25 cellular contexts compared by ENCODE assay signal in the genomic region with DNA sequence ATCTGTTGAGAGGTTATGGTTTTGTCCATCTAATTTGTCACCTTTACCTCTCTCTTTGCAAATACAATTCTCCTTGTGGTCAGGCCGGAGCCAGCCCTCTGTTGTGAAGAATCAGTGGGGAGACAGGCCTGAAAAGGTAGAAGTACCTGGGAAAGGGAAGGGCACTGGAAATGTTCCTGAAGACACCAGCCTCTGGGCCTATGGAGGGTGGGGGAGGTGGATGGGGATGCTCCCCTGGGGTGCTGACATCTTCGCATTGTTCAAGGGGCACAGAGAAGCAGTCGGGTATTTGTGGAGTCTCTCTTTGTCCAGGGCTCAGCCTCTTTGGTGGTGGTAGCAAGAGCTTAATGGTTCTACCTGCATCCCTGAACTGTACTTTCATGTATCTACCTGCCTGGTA.
"Had no signal": no experiment of that assay in that cellular context is flagged by ENCODE, and none has a peak within 500 bp of the region (broad histone marks: within the 10 kb centered on the region; RNA-seq: fewer than 3 reads in every experiment).

No MANE protein-coding gene starts in this region.

- H3K27me3 ChIP-seq: colonic mucosa, hepatocyte had no signal

- H3K4me3 ChIP-seq: colonic mucosa, gastroesophageal sphincter, heart left ventricle, hepatocyte, left ventricle myocardium inferior, lower lobe of right lung, mucosa of descending colon had no signal

- H3K4me3 Mint-ChIP-seq: dendritic cell treated with granulocyte-macrophage colony-stimulating factor and Interleukin-4, amounts not matched to agents 40 ng/mL and 50 ng/mL, for 4 days; effector memory CD8-positive, alpha-beta T cell; endodermal cell; immature natural killer cell; mesothelial cell of epicardium had no signal

- H3K36me3 ChIP-seq: colonic mucosa, gastroesophageal sphincter, heart left ventricle, left ventricle myocardium inferior, lower lobe of right lung had no signal

- H3K27ac Mint-ChIP-seq: dendritic cell treated with granulocyte-macrophage colony-stimulating factor and Interleukin-4, amounts not matched to agents 40 ng/mL and 50 ng/mL, for 4 days; effector memory CD8-positive, alpha-beta T cell; immature natural killer cell; mesothelial cell of epicardium had no signal

- DNase-seq: colonic mucosa; cortex of kidney; effector CD8-positive, alpha-beta T cell; effector memory CD8-positive, alpha-beta T cell; endodermal cell; erythroblast; foreskin keratinocyte; heart left ventricle; hypothalamus; immature natural killer cell; islet precursor cell; kidney; kidney glomerular epithelial cell; left colon; left ventricle myocardium inferior; lower lobe of right lung; mesenchymal stem cell; mucosa of descending colon had no signal

- H3K9me3 ChIP-seq: colonic mucosa, gastroesophageal sphincter, heart left ventricle, left ventricle myocardium inferior, lower lobe of right lung, mucosa of descending colon had no signal

- H3K27ac ChIP-seq: colonic mucosa, epithelial cell of prostate, foreskin keratinocyte, gastroesophageal sphincter, heart left ventricle, hepatocyte, left ventricle myocardium inferior, lower lobe of right lung had no signal

- H3K4me1 ChIP-seq: foreskin keratinocyte, lower lobe of right lung had no signal

- H3K36me3 Mint-ChIP-seq: immature natural killer cell, mesothelial cell of epicardium had no signal

- H3K9me3 Mint-ChIP-seq: dendritic cell treated with granulocyte-macrophage colony-stimulating factor and Interleukin-4, amounts not matched to agents 40 ng/mL and 50 ng/mL, for 4 days; effector memory CD8-positive, alpha-beta T cell; endodermal cell; mesothelial cell of epicardium had no signal

- ATAC-seq: effector memory CD8-positive, alpha-beta T cell; esophagus mucosa; foreskin keratinocyte; gastroesophageal sphincter; heart left ventricle; left lobe of liver; lower lobe of right lung had no signal
